In genomic region chr7:148575640-148576411, GRCh38 we compare ENCODE assay signal across 9 cellular contexts. TPM values are rescaled to one million over a fixed set of nuclear protein-coding genes. Genes with fewer than 3 reads are reported as not detected.
DNase-seq lines count a peak whose midpoint lies in the region; ATAC-seq, FAIRE-seq and TF ChIP-seq lines count a peak whose summit lies in the region.
"Had no signal": no experiment of that assay in that cellular context is flagged by ENCODE, and none has a peak within 500 bp of the region (broad histone marks: within the 10 kb centered on the region; RNA-seq: fewer than 3 reads in every experiment).

No MANE protein-coding gene starts in this region.

- intact Hi-C loops in PC-9 (cut with micrococcal nuclease; ENCODE audit: unreplicated experiment) (loop anchor here (1.0 to 5.0 kb wide), 3 partner anchors 121 to 387 kb away; partner anchors contain the start of gene CUL1), pancreas (cut with DNase I) (loop anchor here in 2 of 3 donors (5.0 kb wide), 1 partner anchor 386 kb away; no protein-coding TSS in a partner anchor)
- intact Hi-C loops in activated T-helper 1 cell treated with anti-CD3 and anti-CD28 coated beads, Interleukin-12 subunit alpha, Interleukin-12 subunit beta, Interleukin-2, Interleukin-4 antibody, amounts not matched to agents 30 ng/mL and 10 ng/mL and 1 ng/mL, durations not matched to agents 14 hours and 24 hours and 36 hours (cut with micrococcal nuclease), result loop anchor here (1.0 to 10.0 kb wide), 5 partner anchors 17 to 390 kb away; partner anchors contain the start of gene CUL1

- peaks cover 4% of the 10 kb centered on the region for H3K9me3 Mint-ChIP-seq in activated T-helper 1 cell treated with anti-CD3 and anti-CD28 coated beads, Interleukin-12 subunit alpha, Interleukin-12 subunit beta, Interleukin-2, Interleukin-4 antibody, amounts not matched to agents 30 ng/mL and 10 ng/mL and 1 ng/mL, durations not matched to agents 14 hours and 24 hours and 36 hours
- no peaks in the 10 kb centered on the region for H3K9me3 Mint-ChIP-seq in type B pancreatic cell

- H3K36me3 ChIP-seq in PC-9 (ENCODE audit: low read depth) (no peaks in the 10 kb centered on the region), pancreas (no peaks in the 10 kb centered on the region)

- no peaks in the 10 kb centered on the region for H3K36me3 Mint-ChIP-seq in activated T-helper 1 cell treated with anti-CD3 and anti-CD28 coated beads, Interleukin-12 subunit alpha, Interleukin-12 subunit beta, Interleukin-2, Interleukin-4 antibody, amounts not matched to agents 30 ng/mL and 10 ng/mL and 1 ng/mL, durations not matched to agents 14 hours and 24 hours and 36 hours (ENCODE audit: low read depth)
- H3K36me3 Mint-ChIP-seq in type B pancreatic cell, result no peaks in the 10 kb centered on the region

- H3K27ac ChIP-seq in PC-9 (no peak overlapping the region), pancreas (no peak overlapping the region)
- H3K27ac ChIP-seq: epithelial cell of prostate had no signal

- no peak for FAIRE-seq in pancreas (lab: Jason Lieb, UNC)

- no peak overlapping the region for H3K27ac Mint-ChIP-seq in activated T-helper 1 cell treated with anti-CD3 and anti-CD28 coated beads, Interleukin-12 subunit alpha, Interleukin-12 subunit beta, Interleukin-2, Interleukin-4 antibody, amounts not matched to agents 30 ng/mL and 10 ng/mL and 1 ng/mL, durations not matched to agents 14 hours and 24 hours and 36 hours
- H3K27ac Mint-ChIP-seq in type B pancreatic cell, result no peak overlapping the region

- no peaks in the 10 kb centered on the region for H4K20me1 ChIP-seq in PC-9 (ENCODE audit: insufficient read depth)

- in situ Hi-C loops in KBM-7 (cut with MboI; ENCODE audit: low pct_unique_long_range_greater_than_20kb, low sequenced_read_pairs), result no loop called here

- ATAC-seq in GM21515 (IDR thresholded peaks at IDR 0.05; ENCODE audit: unreplicated experiment), result peak; percentile 85
- peak; percentile 69 to 95 (median 92) for ATAC-seq in pancreas

- 32 to 36% methylated on average over 8 of the region's 8 CpGs for WGBS in pancreas, 2 donors

- H3K4me3 ChIP-seq in PC-9 (no peak overlapping the region), fibroblast of villous mesenchyme (ENCODE audit: low read depth, low read length) (no peak overlapping the region), pancreas (no peak overlapping the region)

- no peak overlapping the region for H2AFZ ChIP-seq in PC-9

- DNase-seq in DMS114 treated with DMSO at 0.1 percent for 48 hours (lab: John Stamatoyannopoulos, UW; ENCODE audit: unreplicated experiment), result peak; percentile 42
- DNase-seq in KBM-7, result peak; percentile 79
- DNase-seq in PC-9, result peak in 1 of 2 experiments; percentile 72
- peak; percentile 47 for DNase-seq in activated T-helper 1 cell treated with anti-CD3 and anti-CD28 coated beads, Interleukin-12 subunit alpha, Interleukin-12 subunit beta, Interleukin-2, Interleukin-4 antibody, amounts not matched to agents 30 ng/mL and 10 ng/mL and 1 ng/mL, durations not matched to agents 14 hours and 24 hours and 36 hours (ENCODE audit: low spot score)
- DNase-seq in fibroblast of villous mesenchyme (ENCODE audit: low read depth), result peak; percentile 65
- DNase-seq in pancreas, result peak; percentile 21 to 84 (median 60)
- DNase-seq in type B pancreatic cell (ENCODE audit: extremely low spot score, unreplicated experiment), result no peak

- peaks cover 24% of the 10 kb centered on the region for H3K4me1 Mint-ChIP-seq in activated T-helper 1 cell treated with anti-CD3 and anti-CD28 coated beads, Interleukin-12 subunit alpha, Interleukin-12 subunit beta, Interleukin-2, Interleukin-4 antibody, amounts not matched to agents 30 ng/mL and 10 ng/mL and 1 ng/mL, durations not matched to agents 14 hours and 24 hours and 36 hours (ENCODE audit: low read depth)
- H3K4me1 Mint-ChIP-seq in type B pancreatic cell (ENCODE audit: unreplicated experiment), result no peaks in the 10 kb centered on the region

- no peaks in the 10 kb centered on the region for H3K9me3 ChIP-seq in PC-9 (ENCODE audit: insufficient read depth, low read depth)
- H3K9me3 ChIP-seq in pancreas, result no peaks in the 10 kb centered on the region

- no peak overlapping the region for H3K4me2 ChIP-seq in PC-9

- H3F3A ChIP-seq in PC-9 (ENCODE audit: insufficient read depth, low read depth), result no peaks in the 10 kb centered on the region

- no peaks in the 10 kb centered on the region for H3K79me2 ChIP-seq in PC-9 (ENCODE audit: low read depth)

- H3K9me2 ChIP-seq in PC-9 (ENCODE audit: insufficient read depth), result no peaks in the 10 kb centered on the region

- H3K27me3 ChIP-seq in PC-9 (ENCODE audit: insufficient read depth, low read depth) (no peaks in the 10 kb centered on the region), pancreas (no peaks in the 10 kb centered on the region)

- POLR2A ChIA-PET in PC-9 (lab: Charles Lee; ENCODE audit: unreplicated experiment), result no interaction called here

- BruUV-seq in PC-9 (replicated peaks; lab: Mats Ljungman, UMichigan), result no TSS peak

- H3K27me3 Mint-ChIP-seq in activated T-helper 1 cell treated with anti-CD3 and anti-CD28 coated beads, Interleukin-12 subunit alpha, Interleukin-12 subunit beta, Interleukin-2, Interleukin-4 antibody, amounts not matched to agents 30 ng/mL and 10 ng/mL and 1 ng/mL, durations not matched to agents 14 hours and 24 hours and 36 hours (ENCODE audit: insufficient read depth), result peaks cover 3% of the 10 kb centered on the region
- H3K27me3 Mint-ChIP-seq in type B pancreatic cell, result no peaks in the 10 kb centered on the region

- H3K4me1 ChIP-seq in PC-9 (replicated peaks; ENCODE audit: insufficient read depth) (no peaks in the 10 kb centered on the region), pancreas (no peaks in the 10 kb centered on the region)

- peak; percentile 92 for TF ChIP-seq CTCF in PC-9 (conservative IDR thresholded peaks at IDR 0.05)
- peak; percentile 90 for TF ChIP-seq CTCF in fibroblast of villous mesenchyme (IDR thresholded peaks at IDR 0.05; ENCODE audit: insufficient read depth, low read depth, low read length)
- peak; percentile 63 to 86 (median 75) for TF ChIP-seq CTCF in pancreas (IDR thresholded peaks at IDR 0.05)
- peak; percentile 88 for TF ChIP-seq CTCF in type B pancreatic cell (conservative IDR thresholded peaks at IDR 0.05)

- no peak overlapping the region for H3K4me3 Mint-ChIP-seq in activated T-helper 1 cell treated with anti-CD3 and anti-CD28 coated beads, Interleukin-12 subunit alpha, Interleukin-12 subunit beta, Interleukin-2, Interleukin-4 antibody, amounts not matched to agents 30 ng/mL and 10 ng/mL and 1 ng/mL, durations not matched to agents 14 hours and 24 hours and 36 hours
- H3K4me3 Mint-ChIP-seq in type B pancreatic cell, result no peak overlapping the region

- CTCF ChIA-PET in PC-9 (lab: Charles Lee), result interaction anchor here (0.5 to 0.6 kb wide), 2 partner anchors 50 to 561 kb away, joined by 3 read pairs; no protein-coding TSS in a partner anchor

RNA-seq across cellular contexts. Expression of gene C7orf33, which starts 14.7 kb away (rescaled TPM):
- total RNA-seq in PC-9 (2021) (not detected in 2 replicates), fibroblast of villous mesenchyme (not detected in 2 replicates), pancreas (not detected), type B pancreatic cell (ENCODE audit: low replicate concordance) (not detected in 2 replicates)
- total RNA-seq in activated T-helper 1 cell treated with anti-CD3 and anti-CD28 coated beads, Interleukin-12 subunit alpha, Interleukin-12 subunit beta, Interleukin-2, Interleukin-4 antibody, amounts not matched to agents 30 ng/mL and 10 ng/mL and 1 ng/mL, durations not matched to agents 14 hours and 24 hours and 36 hours, result not detected in 2 replicates
- polyA plus RNA-seq in pancreas, result not detected
